8 cellular contexts compared by ENCODE assay signal in genomic region chr6:132798820-132799538, GRCh38. TPM values are rescaled to one million over a fixed set of nuclear protein-coding genes. Genes with fewer than 3 reads are reported as not detected.
A peak's percentile ranks its signal among the peaks of the same experiment; 100 is the strongest.
DNase-seq lines count a peak whose midpoint lies in the region; ATAC-seq and TF ChIP-seq lines count a peak whose summit lies in the region.

No MANE protein-coding gene starts in this region.

- H3K27ac ChIP-seq in ectodermal cell (ENCODE audit: insufficient read depth, low read depth, low read length, poor library complexity, severe bottlenecking): no peak overlapping the region

- ATAC-seq in GM19023 (IDR thresholded peaks at IDR 0.05; ENCODE audit: unreplicated experiment): peak; percentile 82
- ATAC-seq in HG03139 (IDR thresholded peaks at IDR 0.05; ENCODE audit: unreplicated experiment): peak; percentile 87

- peak; percentile 88 for TF ChIP-seq CTCF in BJ (IDR thresholded peaks at IDR 0.05; ENCODE audit: insufficient read depth, low read depth, low read length)

- CTCF ChIA-PET in BJ (lab: Yijun Ruan, JAX): interaction anchor here (0.7 to 4.0 kb wide), 20 partner anchors 8 to 519 kb away, joined by 3 to 37 read pairs (median 4); no protein-coding TSS in a partner anchor

- DNase-seq in BJ (ENCODE audit: low read depth) (no peak), NCI-H460 (ENCODE audit: extremely low read depth, low read depth) (peak; percentile 70), lung microvascular endothelial cell (ENCODE audit: low read depth in 2 of 2) (peak; percentile 77 to 83)
- peak; percentile 42 to 69 for DNase-seq in activated CD4-positive, alpha-beta T cell treated with anti-CD3 and anti-CD28 coated beads, Interleukin-2, amount 50 U/mL, for 24 hours (ENCODE audit: low read depth in 1 of 2, low spot score in 1 of 2)
- DNase-seq in stimulated activated CD8-positive, alpha-beta memory T cell treated with anti-CD3 and anti-CD28 coated beads, Interleukin-4, amount 100 ng/mL, for 24 hours (ENCODE audit: low read depth): peak; percentile 53

- WGBS in ectodermal cell, 2 experiments: 27 to 28% methylated on average over 14 to 16 of the region's 17 CpGs

- H3K9me3 ChIP-seq in ectodermal cell (ENCODE audit: control insufficient read depth, low read length): no peaks in the 10 kb centered on the region

- POLR2A ChIA-PET in BJ (lab: Charles Lee): interaction anchor here (0.5 kb wide), 1 partner anchor 14 kb away, joined by 10 read pairs; no protein-coding TSS in a partner anchor

- H3K27me3 ChIP-seq in BJ (ENCODE audit: control insufficient read depth, insufficient read depth, low read length): peaks cover 1% of the 10 kb centered on the region; the same call in 1 of the 2 replicates
- peaks cover 7% of the 10 kb centered on the region for H3K27me3 ChIP-seq in ectodermal cell (ENCODE audit: control insufficient read depth, insufficient read depth, low read length, poor library complexity, severe bottlenecking)

- H3K36me3 ChIP-seq in BJ (ENCODE audit: control insufficient read depth, insufficient read depth, low read length) (no peaks in the 10 kb centered on the region), ectodermal cell (ENCODE audit: control insufficient read depth, insufficient read depth, low read length) (no peaks in the 10 kb centered on the region)

- H3K4me3 ChIP-seq in BJ (ENCODE audit: low read depth, low read length): peak overlapping the region; percentile 78
- peak overlapping the region; percentile 65 for H3K4me3 ChIP-seq in ectodermal cell (ENCODE audit: insufficient read depth, low read depth, low read length)

- no peaks in the 10 kb centered on the region for H3K4me1 ChIP-seq in ectodermal cell (ENCODE audit: control insufficient read depth, insufficient read depth, low read length)

RNA-seq across cellular contexts. Expression of gene SLC18B1, which starts 0.5 kb away (rescaled TPM):
- 0.63 and 1.9 TPM in 2 replicates for polyA plus RNA-seq in BJ (2011; rRNA removed)
- 0.62 and 0.90 TPM in 2 replicates for polyA minus RNA-seq in BJ (2011; rRNA and poly(A)+ RNA removed)
- total RNA-seq in NCI-H460 (2014; rRNA removed; shearing (Covaris generic)): 21.2 and 21.3 TPM in 2 replicates
- polyA plus RNA-seq in NCI-H460 (2014; cell fraction: nucleus; rRNA removed): 18.7 and 34.1 TPM in 2 replicates
- polyA plus RNA-seq in ectodermal cell (2013, experiment 1 of 4): 8.4 TPM
- 8.0 TPM for polyA plus RNA-seq in ectodermal cell (2013, experiment 2 of 4)
- polyA plus RNA-seq in ectodermal cell (2013, experiment 3 of 4): 7.2 TPM
- 8.8 TPM for polyA plus RNA-seq in ectodermal cell (2013, experiment 4 of 4)
- total RNA-seq in lung microvascular endothelial cell: 5.4 and 7.8 TPM in 2 replicates

RNA-seq across cellular contexts. Expression of gene RPS12, which starts 15.4 kb away (rescaled TPM):
- 3,063 and 4,031 TPM in 2 replicates for polyA plus RNA-seq in BJ (2011; rRNA removed)
- polyA minus RNA-seq in BJ (2011; rRNA and poly(A)+ RNA removed): 1,142 and 1,893 TPM in 2 replicates
- total RNA-seq in NCI-H460 (2014; rRNA removed; shearing (Covaris generic)): 2,409 and 2,686 TPM in 2 replicates
- 1,153 and 1,459 TPM in 2 replicates for polyA plus RNA-seq in NCI-H460 (2014; cell fraction: nucleus; rRNA removed)
- 1,987 TPM for polyA plus RNA-seq in ectodermal cell (2013, experiment 1 of 4)
- 1,944 TPM for polyA plus RNA-seq in ectodermal cell (2013, experiment 2 of 4)
- polyA plus RNA-seq in ectodermal cell (2013, experiment 3 of 4): 2,236 TPM
- polyA plus RNA-seq in ectodermal cell (2013, experiment 4 of 4): 2,590 TPM
- total RNA-seq in lung microvascular endothelial cell: 1,609 and 1,971 TPM in 2 replicates

RNA-seq across cellular contexts. Expression of gene VNN2, which starts 41.3 kb away (rescaled TPM):
- polyA plus RNA-seq in BJ (2011; rRNA removed): not detected in 2 replicates
- not detected in 2 replicates for polyA minus RNA-seq in BJ (2011; rRNA and poly(A)+ RNA removed)
- total RNA-seq in NCI-H460 (2014; rRNA removed; shearing (Covaris generic)): not detected in 2 replicates
- polyA plus RNA-seq in NCI-H460 (2014; cell fraction: nucleus; rRNA removed): not detected in 2 replicates
- polyA plus RNA-seq in ectodermal cell (2013, experiment 1 of 4): not detected
- not detected for polyA plus RNA-seq in ectodermal cell (2013, experiment 2 of 4)
- not detected for polyA plus RNA-seq in ectodermal cell (2013, experiment 3 of 4)
- polyA plus RNA-seq in ectodermal cell (2013, experiment 4 of 4): not detected
- total RNA-seq in lung microvascular endothelial cell: not detected in 2 replicates
